ENCODE assay signal across 17 cellular contexts in the genomic region with DNA sequence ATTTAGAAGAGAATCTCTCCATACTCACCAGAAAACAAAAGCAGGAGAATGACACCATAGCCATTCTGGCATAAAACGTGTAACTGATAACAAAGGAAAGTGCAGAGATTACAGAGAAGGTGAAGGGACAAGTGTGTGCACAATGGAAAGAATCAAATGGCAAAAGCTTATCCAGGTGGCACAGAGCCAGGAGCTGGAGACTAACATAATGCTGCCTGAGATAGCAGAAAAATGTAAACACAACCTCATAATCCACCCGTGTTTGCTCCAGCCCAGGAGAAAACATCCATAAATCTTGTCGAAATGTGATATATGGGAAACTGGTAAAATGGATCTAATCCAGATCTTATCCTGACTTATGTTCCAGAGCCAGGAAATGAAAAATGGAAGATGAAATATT.
DNase-seq lines count a peak whose midpoint lies in the region; ATAC-seq and TF ChIP-seq lines count a peak whose summit lies in the region.
"Had no signal": no experiment of that assay in that cellular context is flagged by ENCODE, and none has a peak within 500 bp of the region (broad histone marks: within the 10 kb centered on the region; RNA-seq: fewer than 3 reads in every experiment).

No MANE protein-coding gene starts in this region.

- DNase-seq in cardiac muscle cell (ENCODE audit: low read depth in 1 of 2, low spot score in 1 of 2) = peak; percentile 58 to 72
- no peak for DNase-seq in right atrium auricular region (ENCODE audit: low spot score)
- peak; percentile 27 for DNase-seq in SK-N-SH
- peak; percentile 45 for DNase-seq in left cardiac atrium
- DNase-seq in stomach = peak; percentile 82
- no peak for DNase-seq in activated CD4-positive, alpha-beta T cell treated with anti-CD3 and anti-CD28 coated beads, Interleukin-2, amount 50 U/mL, for 4 hours
- DNase-seq in osteocyte (ENCODE audit: extremely low spot score, unreplicated experiment) = no peak
- no peak for DNase-seq in NCI-H187 (lab: John Stamatoyannopoulos, UW)
- DNase-seq: caudate nucleus; CD4-positive, alpha-beta memory T cell; foreskin fibroblast; left colon; NCI-H2171 treated with DMSO at 0.1 percent for 48 hours; NK-92 treated with Interleukin-12 subunit alpha and Interleukin-12 subunit beta, amount 100 ng/mL, for 24 hours; stimulated activated CD4-positive, alpha-beta T cell treated with anti-CD3 and anti-CD28 coated beads, Interleukin-4, amount 100 ng/mL, for 1 hour had no signal

- H3K27me3 ChIP-seq in cardiac muscle cell (no peaks in the 10 kb centered on the region), right atrium auricular region (no peaks in the 10 kb centered on the region), SK-N-SH (ENCODE audit: insufficient read depth) (no peaks in the 10 kb centered on the region), stomach (no peaks in the 10 kb centered on the region)

- no peaks in the 10 kb centered on the region for H4K20me1 ChIP-seq in SK-N-SH (ENCODE audit: insufficient read depth)

- peaks cover 63% of the 10 kb centered on the region for H3K4me1 Mint-ChIP-seq in osteocyte (ENCODE audit: unreplicated experiment)
- H3K4me1 Mint-ChIP-seq: CD4-positive, alpha-beta memory T cell had no signal

- H3K4me3 ChIP-seq in cardiac muscle cell (no peak overlapping the region), right atrium auricular region (no peak overlapping the region), SK-N-SH (ENCODE audit: low read depth in 2 of 2, low read length in 1 of 2) (no peak overlapping the region), stomach (no peak overlapping the region)

- TF ChIP-seq CTCF in cardiac muscle cell (IDR thresholded peaks at IDR 0.05; ENCODE audit: low read depth, low read length) (no peak), right atrium auricular region (IDR thresholded peaks at IDR 0.05) (no peak), SK-N-SH (IDR thresholded peaks at IDR 0.05) (no peak), stomach (IDR thresholded peaks at IDR 0.05) (no peak), osteocyte (IDR thresholded peaks at IDR 0.05) (no peak)

- no peak overlapping the region for H3K4me3 Mint-ChIP-seq in osteocyte (ENCODE audit: unreplicated experiment)
- H3K4me3 Mint-ChIP-seq: activated T-helper 1 cell treated with anti-CD3 and anti-CD28 coated beads, Interleukin-12 subunit alpha, Interleukin-12 subunit beta, Interleukin-2, Interleukin-4 antibody, amounts not matched to agents 30 ng/mL and 10 ng/mL and 1 ng/mL, durations not matched to agents 14 hours and 24 hours and 36 hours; CD4-positive, alpha-beta memory T cell; T-helper 1 cell treated with Interleukin-12 subunit alpha and Interleukin-12 subunit beta and Interleukin-4 antibody, amounts not matched to agents 30 μg/mL and 1 μg/mL, for 36 hours had no signal

- no peak for TF ChIP-seq RAD21 in SK-N-SH (IDR thresholded peaks at IDR 0.05; ENCODE audit: low read length)

- H3K9me3 Mint-ChIP-seq in osteocyte (ENCODE audit: unreplicated experiment) = peaks cover 9% of the 10 kb centered on the region
- H3K9me3 Mint-ChIP-seq: activated T-helper 1 cell treated with anti-CD3 and anti-CD28 coated beads, Interleukin-12 subunit alpha, Interleukin-12 subunit beta, Interleukin-2, Interleukin-4 antibody, amounts not matched to agents 30 ng/mL and 10 ng/mL and 1 ng/mL, durations not matched to agents 14 hours and 24 hours and 36 hours; CD4-positive, alpha-beta memory T cell; T-helper 1 cell treated with Interleukin-12 subunit alpha and Interleukin-12 subunit beta and Interleukin-4 antibody, amounts not matched to agents 30 μg/mL and 1 μg/mL, for 36 hours had no signal

- ATAC-seq in left cardiac atrium = no peak
- ATAC-seq: left colon had no signal

- H3F3A ChIP-seq in SK-N-SH (replicated peaks; ENCODE audit: insufficient read depth) = peaks cover 5% of the 10 kb centered on the region

- H3K9me3 ChIP-seq in cardiac muscle cell (ENCODE audit: low read depth) (no peaks in the 10 kb centered on the region), right atrium auricular region (no peaks in the 10 kb centered on the region), SK-N-SH (no peaks in the 10 kb centered on the region), stomach (no peaks in the 10 kb centered on the region)

- TF ChIP-seq POLR2A in stomach (IDR thresholded peaks at IDR 0.05) = no peak

- TF ChIP-seq EP300 in SK-N-SH (IDR thresholded peaks at IDR 0.05; ENCODE audit: borderline replicate concordance in 1 of 2, low read depth in 1 of 2, low read length in 1 of 2) = peak; percentile 43 to 58; a peak in 3 of 4 replicates
- no peak for TF ChIP-seq EP300 in stomach (IDR thresholded peaks at IDR 0.05)

- POLR2A ChIA-PET in SK-N-SH (lab: Yijun Ruan, JAX) = no interaction called here

- no peaks in the 10 kb centered on the region for H3K79me2 ChIP-seq in SK-N-SH (ENCODE audit: insufficient read depth)

- H3K36me3 Mint-ChIP-seq in osteocyte (ENCODE audit: unreplicated experiment) = peaks cover 4% of the 10 kb centered on the region
- H3K36me3 Mint-ChIP-seq: CD4-positive, alpha-beta memory T cell had no signal

- H3K4me2 ChIP-seq in SK-N-SH = no peak overlapping the region

- WGBS in SK-N-SH (ENCODE audit: low lambda C conversion rate) = 15% methylated on average over 3 of the region's 3 CpGs
- 10 to 23% (median 17%) methylated on average over 3 of the region's 3 CpGs for WGBS in stomach, 5 donors

- intact Hi-C loops in left cardiac atrium (cut with DNase I) (no loop called here), stomach (cut with DNase I; ENCODE audit: low total_unique reads) (no loop called here)

- H3K27ac ChIP-seq in cardiac muscle cell (peak overlapping the region; percentile 10), right atrium auricular region (no peak overlapping the region), SK-N-SH (ENCODE audit: low read depth in 2 of 2, low read length in 1 of 2) (peak overlapping the region in 1 of 2 experiments; percentile 62; a peak in 1 of 4 replicates), stomach (no peak overlapping the region)

- H3K9me2 ChIP-seq in SK-N-SH = no peaks in the 10 kb centered on the region

- no peaks in the 10 kb centered on the region for H3K27me3 Mint-ChIP-seq in osteocyte (ENCODE audit: unreplicated experiment)

- no peaks in the 10 kb centered on the region for H3K36me3 ChIP-seq in cardiac muscle cell
- no peaks in the 10 kb centered on the region for H3K36me3 ChIP-seq in right atrium auricular region
- no peaks in the 10 kb centered on the region for H3K36me3 ChIP-seq in SK-N-SH (replicated peaks in 1 of 2; ENCODE audit: control insufficient read depth in 1 of 2, insufficient read depth in 2 of 2, low read length in 1 of 2)
- no peaks in the 10 kb centered on the region for H3K36me3 ChIP-seq in stomach

- no peak overlapping the region for H3K9ac ChIP-seq in SK-N-SH

- H3K27ac Mint-ChIP-seq in osteocyte (ENCODE audit: unreplicated experiment) = no peak overlapping the region
- H3K27ac Mint-ChIP-seq: activated T-helper 1 cell treated with anti-CD3 and anti-CD28 coated beads, Interleukin-12 subunit alpha, Interleukin-12 subunit beta, Interleukin-2, Interleukin-4 antibody, amounts not matched to agents 30 ng/mL and 10 ng/mL and 1 ng/mL, durations not matched to agents 14 hours and 24 hours and 36 hours; CD4-positive, alpha-beta memory T cell; T-helper 1 cell treated with Interleukin-12 subunit alpha and Interleukin-12 subunit beta and Interleukin-4 antibody, amounts not matched to agents 30 μg/mL and 1 μg/mL, for 36 hours had no signal

- CTCF ChIA-PET in SK-N-SH (lab: Yijun Ruan, JAX) = interaction anchor here (1.2 to 1.7 kb wide), 2 partner anchors 18 to 851 kb away, joined by 6 read pairs; no protein-coding TSS in a partner anchor

- H2AFZ ChIP-seq in SK-N-SH (ENCODE audit: low read depth) = no peak overlapping the region

- H3K4me1 ChIP-seq in cardiac muscle cell (ENCODE audit: low read depth) (peaks cover 7% of the 10 kb centered on the region), right atrium auricular region (peaks cover 0 to 6% of the 10 kb centered on the region in 2 donors), SK-N-SH (ENCODE audit: control insufficient read depth in 1 of 2, insufficient read depth in 2 of 2, low read depth in 1 of 2, low read length in 1 of 2) (peaks cover 11 to 19% of the 10 kb centered on the region in 2 experiments), stomach (peaks cover 0 to 20% (median 11%) of the 10 kb centered on the region in 4 donors)

TF ChIP-seq in SK-N-SH, 30 proteins besides CTCF, POLR2A, EP300 and RAD21 (continues in another document):
- TF ChIP-seq, protein P1, sequence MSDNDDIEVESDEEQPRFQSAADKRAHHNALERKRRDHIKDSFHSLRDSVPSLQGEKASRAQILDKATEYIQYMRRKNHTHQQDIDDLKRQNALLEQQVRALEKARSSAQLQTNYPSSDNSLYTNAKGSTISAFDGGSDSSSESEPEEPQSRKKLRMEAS (IDR thresholded peaks at IDR 0.05; ENCODE audit: low read depth) = 0 out of 2 replicates have a peak, but pooled peaks have one; percentile 0
- no peak for TF ChIP-seq MXI1 (IDR thresholded peaks at IDR 0.05; ENCODE audit: low read depth, low read length)
- TF ChIP-seq CHD2 (IDR thresholded peaks at IDR 0.05; ENCODE audit: low read length, partially characterized antibody) = no peak
- no peak for TF ChIP-seq NRF1 (IDR thresholded peaks at IDR 0.05; ENCODE audit: low read depth, low read length)
- TF ChIP-seq SIN3A (IDR thresholded peaks at IDR 0.05; ENCODE audit: borderline replicate concordance, low read depth, low read length) = 0 out of 2 replicates have a peak, but pooled peaks have one; percentile 48

Comparison
In these comparisons a context has a peak if more than half of its experiments do, and no peak if none do; other contexts are left out.
1. DNase-seq: peak in cardiac muscle cell (2 of 2), SK-N-SH (single experiment), left cardiac atrium (single experiment) and stomach (single experiment); none in right atrium auricular region (single experiment), activated CD4-positive, alpha-beta T cell treated with anti-CD3 and anti-CD28 coated beads, Interleukin-2, amount 50 U/mL, for 4 hours (0 of 2), osteocyte (single experiment) and NCI-H187 (0 of 2).